ENCODE assay signal across 8 cellular contexts in the genomic region with DNA sequence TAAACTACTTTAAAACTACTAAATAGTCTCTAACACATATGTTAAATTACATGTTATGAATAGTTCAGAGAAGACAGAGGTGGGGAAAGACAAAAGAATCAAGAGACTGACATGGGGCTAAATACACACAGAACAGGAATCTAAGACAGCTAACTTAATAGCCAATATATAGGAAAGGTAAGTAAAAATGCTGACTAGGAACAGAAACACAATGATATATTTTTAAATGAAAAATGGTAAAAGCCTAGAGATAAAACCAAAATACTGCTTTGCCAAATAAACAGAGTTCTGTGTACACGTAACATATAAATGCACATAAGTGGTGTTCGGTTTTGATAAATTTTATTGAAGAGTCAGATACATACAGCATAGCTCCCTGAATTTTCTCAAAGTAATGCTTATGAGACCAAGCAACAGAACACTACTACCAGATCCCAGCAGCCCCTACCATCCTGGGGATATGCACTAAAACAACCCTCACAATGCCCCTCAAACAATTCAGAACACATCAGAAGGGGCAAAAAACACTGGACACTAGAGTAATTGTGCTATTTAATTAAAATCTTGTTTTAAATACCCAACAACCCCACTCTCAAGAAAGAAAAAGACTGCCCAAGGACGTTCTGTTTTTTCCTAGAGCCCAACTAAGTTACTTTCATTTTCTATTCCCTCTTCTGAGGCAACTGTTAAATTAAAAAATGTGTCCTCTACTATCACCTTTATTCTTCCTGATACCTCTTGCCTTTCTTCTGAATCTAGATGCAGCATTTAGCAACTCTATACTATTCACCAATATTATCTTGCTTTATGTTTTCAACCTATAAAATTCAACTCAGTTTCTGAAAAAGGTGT.
A peak's percentile ranks its signal among the peaks of the same experiment; 100 is the strongest.
DNase-seq lines count a peak whose midpoint lies in the region; ATAC-seq, FAIRE-seq and TF ChIP-seq lines count a peak whose summit lies in the region.

No MANE protein-coding gene starts in this region.

- peak overlapping the region; percentile 41 for H2BK5ac ChIP-seq in IMR-90 (ENCODE audit: low read depth, low read length, poor library complexity, severe bottlenecking)

- H3K4me3 ChIP-seq in A549, result peak overlapping the region; percentile 22; the same call in 2 of the 3 replicates
- H3K4me3 ChIP-seq in IMR-90 (ENCODE audit: insufficient read depth, low read depth, low read length), result peak overlapping the region; percentile 47; the same call in 1 of the 2 replicates
- no peak overlapping the region for H3K4me3 ChIP-seq in Caco-2 (ENCODE audit: low read depth, low read length)

- peak overlapping the region in 4 of 5 experiments; percentile 34 to 84 (median 70) for H3K27ac Mint-ChIP-seq in brain
- H3K27ac Mint-ChIP-seq in memory B cell, result peak overlapping the region; percentile 88
- no peak overlapping the region for H3K27ac Mint-ChIP-seq in Caco-2 (ENCODE audit: unreplicated experiment)

- FAIRE-seq in A549 (lab: Jason Lieb, UNC) (no peak), D721Med (lab: Jason Lieb, UNC) (no peak)

- peaks cover 0 to 10% (median 2%) of the 10 kb centered on the region in 5 experiments for H3K9me3 Mint-ChIP-seq in brain
- peaks cover 2% of the 10 kb centered on the region for H3K9me3 Mint-ChIP-seq in memory B cell
- no peaks in the 10 kb centered on the region for H3K9me3 Mint-ChIP-seq in Caco-2 (ENCODE audit: unreplicated experiment)

- H3K4me1 ChIP-seq in A549 (peaks cover 17% of the 10 kb centered on the region; the same call in 2 of the 3 replicates), IMR-90 (ENCODE audit: control insufficient read depth, insufficient read depth, low read length) (0 out of 2 replicates have a peak, but pooled peaks cover 1% of the 10 kb centered on the region), Caco-2 (no peaks in the 10 kb centered on the region)

- H2AK5ac ChIP-seq in IMR-90 (ENCODE audit: low read depth, low read length), result no peak overlapping the region

- 63% methylated on average over 3 of the region's 3 CpGs for WGBS in A549 (ENCODE audit: missing lambda C conversion rate)
- WGBS in IMR-90 (ENCODE audit: extremely low coverage in 2 of 2, insufficient read length in 1 of 2), 2 experiments, result no CpG with 5 or more reads among the region's 3 CpGs

- peak overlapping the region; percentile 97 for H4K5ac ChIP-seq in IMR-90 (ENCODE audit: low read depth, low read length)

- H3K27me3 Mint-ChIP-seq in brain (no peaks in the 10 kb centered on the region), memory B cell (no peaks in the 10 kb centered on the region), Caco-2 (ENCODE audit: insufficient read depth, unreplicated experiment) (no peaks in the 10 kb centered on the region)

- dilution Hi-C loops in IMR-90 (cut with HindIII; ENCODE audit: low sequenced_read_pairs, unreplicated experiment), result no loop called here

- POLR2A ChIA-PET in A549 (lab: Yijun Ruan, JAX), result interaction anchor here (1.5 kb wide), 1 partner anchor 296 kb away, joined by 5 read pairs; no protein-coding TSS in a partner anchor
- POLR2A ChIA-PET in IMR-90 (lab: Charles Lee; ENCODE audit: unreplicated experiment), result interaction anchor here (0.8 kb wide), 1 partner anchor 121 kb away, joined by 3 read pairs; a partner anchor contains a TSS
- POLR2A ChIA-PET in Caco-2 (lab: Charles Lee), result no interaction called here

- intact Hi-C loops in IMR-90 (cut with micrococcal nuclease) (loop anchor here (5.0 kb wide), 1 partner anchor 119 kb away; a partner anchor contains a TSS), Caco-2 (cut with micrococcal nuclease; ENCODE audit: unreplicated experiment) (no loop called here)

- no peak overlapping the region for H2BK20ac ChIP-seq in IMR-90 (ENCODE audit: low read depth, low read length)

- H3K36me3 ChIP-seq in IMR-90 (ENCODE audit: control insufficient read depth, insufficient read depth, low read length) (peaks cover 12% of the 10 kb centered on the region), Caco-2 (ENCODE audit: control insufficient read depth, insufficient read depth, low read length) (no peaks in the 10 kb centered on the region; the same call in 1 of the 2 replicates)

- ATAC-seq in A549 (peak in 1 of 2 experiments; percentile 47; a peak in 3 of 6 replicates), IMR-90 (ENCODE audit: low read depth) (peak; percentile 63), memory B cell (ENCODE audit: low read depth) (peak; percentile 53), GM19324 (IDR thresholded peaks at IDR 0.05; ENCODE audit: low FRiP score, unreplicated experiment) (no peak), GM21381 (IDR thresholded peaks at IDR 0.05; ENCODE audit: unreplicated experiment) (no peak)

- H3K36me3 Mint-ChIP-seq in brain, result peaks cover 68% of the 10 kb centered on the region
- peaks cover 34% of the 10 kb centered on the region for H3K36me3 Mint-ChIP-seq in memory B cell
- peaks cover 18% of the 10 kb centered on the region for H3K36me3 Mint-ChIP-seq in Caco-2 (ENCODE audit: insufficient read depth, unreplicated experiment)

- H2BK120ac ChIP-seq in IMR-90 (ENCODE audit: low read depth, low read length), result no peak overlapping the region

- no peak for TF ChIP-seq EP300 in A549 (IDR thresholded peaks at IDR 0.05)

- H2BK15ac ChIP-seq in IMR-90 (ENCODE audit: low read depth, low read length), result no peak overlapping the region

- H2AK9ac ChIP-seq in IMR-90 (replicated peaks; ENCODE audit: low read depth, low read length, poor library complexity), result no peak overlapping the region

- no peak for TF ChIP-seq POLR2A in A549 (IDR thresholded peaks at IDR 0.05; ENCODE audit: low read length)
- no peak for TF ChIP-seq POLR2A in IMR-90 (IDR thresholded peaks at IDR 0.05; ENCODE audit: low read depth, low read length)

- H3K4ac ChIP-seq in IMR-90 (ENCODE audit: low read depth, low read length), result peak overlapping the region; percentile 60; the same call in 1 of the 2 replicates

- no peaks in the 10 kb centered on the region for H3K9me3 ChIP-seq in A549
- no peaks in the 10 kb centered on the region for H3K9me3 ChIP-seq in IMR-90 (ENCODE audit: control insufficient read depth, insufficient read depth, low read length)
- H3K9me3 ChIP-seq in Caco-2, result no peaks in the 10 kb centered on the region

- peaks cover 19% of the 10 kb centered on the region for H3K4me1 Mint-ChIP-seq in brain
- H3K4me1 Mint-ChIP-seq in memory B cell, result peaks cover 19% of the 10 kb centered on the region
- no peaks in the 10 kb centered on the region for H3K4me1 Mint-ChIP-seq in Caco-2 (ENCODE audit: low read depth, unreplicated experiment)

- peak overlapping the region; percentile 83 for H3K9ac ChIP-seq in IMR-90 (ENCODE audit: low read depth, low read length)

- TF ChIP-seq RAD21 in A549 (conservative IDR thresholded peaks at IDR 0.05 in 1 of 2, IDR thresholded peaks at IDR 0.05 in 1 of 2), result no peak
- no peak for TF ChIP-seq RAD21 in IMR-90 (IDR thresholded peaks at IDR 0.05; ENCODE audit: low read length)

- H4K91ac ChIP-seq in IMR-90 (ENCODE audit: insufficient read depth, low read depth, low read length), result no peak overlapping the region

- CTCF ChIA-PET in A549 (lab: Yijun Ruan, JAX) (interaction anchor here (0.7 kb wide), 1 partner anchor 65 kb away, joined by 3 read pairs; no protein-coding TSS in a partner anchor), IMR-90 (lab: Yijun Ruan, JAX) (interaction anchor here (1.2 kb wide), 1 partner anchor 331 kb away, joined by 3 read pairs; no protein-coding TSS in a partner anchor), Caco-2 (lab: Charles Lee) (no interaction called here)

- H3K14ac ChIP-seq in IMR-90 (replicated peaks; ENCODE audit: low read depth, low read length), result 0 out of 2 replicates have a peak overlapping the region, but pooled peaks have one; percentile 24

- H3K27ac ChIP-seq in A549 (peak overlapping the region; percentile 55 to 75), IMR-90 (ENCODE audit: insufficient read depth, low read length) (peak overlapping the region; percentile 84)

- no peak overlapping the region for H2AFZ ChIP-seq in IMR-90 (replicated peaks; ENCODE audit: low read length, poor library complexity)

- H3K18ac ChIP-seq in IMR-90 (ENCODE audit: low read depth, low read length), result peak overlapping the region; percentile 99

- H4K8ac ChIP-seq in IMR-90 (ENCODE audit: low read depth in 2 of 2, low read length in 2 of 2), result peak overlapping the region; percentile 16 to 62; a peak in 2 of 4 replicates

- BruUV-seq in IMR-90 (replicated peaks; lab: Mats Ljungman, UMichigan), result no TSS peak
- BruUV-seq in Caco-2 (replicated peaks; lab: Mats Ljungman, UMichigan), result no TSS peak

- H3K9me1 ChIP-seq in IMR-90 (ENCODE audit: insufficient read depth, low read length), result no peaks in the 10 kb centered on the region

- TF ChIP-seq CTCF in A549 (IDR thresholded peaks at IDR 0.05), result no peak
- no peak for TF ChIP-seq CTCF in IMR-90 (conservative IDR thresholded peaks at IDR 0.05; ENCODE audit: low read depth, low read length)
- no peak for TF ChIP-seq CTCF in brain (conservative IDR thresholded peaks at IDR 0.05)
- no peak for TF ChIP-seq CTCF in D721Med (IDR thresholded peaks at IDR 0.05; ENCODE audit: insufficient read depth, missing control alignments)
- no peak for TF ChIP-seq CTCF in Caco-2 (IDR thresholded peaks at IDR 0.05; ENCODE audit: insufficient read depth in 1 of 2, low read depth in 1 of 2, low read length in 1 of 2, severe bottlenecking in 1 of 2, unreplicated experiment in 1 of 2)

- no peak overlapping the region for H3K23ac ChIP-seq in IMR-90 (ENCODE audit: low read depth, low read length)

- H4K20me1 ChIP-seq in IMR-90 (ENCODE audit: insufficient read depth, low read length), result no peaks in the 10 kb centered on the region

- DNase-seq in A549 (ENCODE audit: low read depth in 1 of 2, low spot score in 1 of 2), result no peak
- DNase-seq in IMR-90, result no peak
- no peak for DNase-seq in memory B cell (ENCODE audit: low spot score in 2 of 2)
- no peak for DNase-seq in D721Med (ENCODE audit: insufficient read length, low spot score)
- no peak for DNase-seq in Caco-2

- in situ Hi-C loops in IMR-90 (cut with MboI; ENCODE audit: low sequenced_read_pairs), result no loop called here

- peaks cover 4 to 28% of the 10 kb centered on the region in 2 experiments for H3K79me1 ChIP-seq in IMR-90 (ENCODE audit: low read depth in 1 of 2, low read length in 2 of 2)

- H3K4me3 Mint-ChIP-seq in brain (peak overlapping the region in 4 of 5 experiments; percentile 25 to 71 (median 38)), memory B cell (peak overlapping the region; percentile 59), Caco-2 (ENCODE audit: unreplicated experiment) (no peak overlapping the region)

- no peak overlapping the region for H3K56ac ChIP-seq in IMR-90 (ENCODE audit: extremely low read depth, insufficient read depth, low read length)

- H3K4me2 ChIP-seq in A549 (peak overlapping the region; percentile 82), IMR-90 (ENCODE audit: low read depth, low read length) (peak overlapping the region; percentile 100)

- H3K27me3 ChIP-seq in IMR-90 (ENCODE audit: control insufficient read depth, insufficient read depth, low read length), result no peaks in the 10 kb centered on the region
- no peaks in the 10 kb centered on the region for H3K27me3 ChIP-seq in Caco-2 (replicated peaks; ENCODE audit: control insufficient read depth, insufficient read depth, low read length)

TF ChIP-seq in A549, 52 proteins besides CTCF, POLR2A, EP300 and RAD21:
- TF ChIP-seq MAFK (IDR thresholded peaks at IDR 0.05; ENCODE audit: partially characterized antibody), result peak; percentile 50
- TF ChIP-seq RFX5 (IDR thresholded peaks at IDR 0.05), result no peak

TF ChIP-seq in IMR-90, 13 proteins besides CTCF, POLR2A, EP300 and RAD21 (continues in another document):
- TF ChIP-seq NFE2L2 (IDR thresholded peaks at IDR 0.05; ENCODE audit: low read depth, low read length) (no peak), RCOR1 (IDR thresholded peaks at IDR 0.05; ENCODE audit: insufficient replicate concordance, low read length) (no peak)

Comparison
In these comparisons a context has a peak if more than half of its experiments do, and no peak if none do; other contexts are left out.
1. ATAC-seq: peak in IMR-90 (single experiment) and memory B cell (single experiment); none in GM19324 (single experiment) and GM21381 (single experiment).